1 cellular context compared by ENCODE assay signal in genomic region chr2:175181104-175181876, GRCh38.
TF ChIP-seq lines count a peak whose summit lies in the region.

TSS of gene ATP5MC3 (minus strand) at chr2:175181710. CDS start at chr2:175181393, 317 bp downstream.

TF ChIP-seq in H1, 55 proteins besides CTCF, POLR2A, EP300 and RAD21 (continued from another document):
- TF ChIP-seq ATF2 (IDR thresholded peaks at IDR 0.05; ENCODE audit: low read length): no peak
- no peak for TF ChIP-seq BRCA1 (IDR thresholded peaks at IDR 0.05; ENCODE audit: low read depth, low read length)
- TF ChIP-seq, protein P1, sequence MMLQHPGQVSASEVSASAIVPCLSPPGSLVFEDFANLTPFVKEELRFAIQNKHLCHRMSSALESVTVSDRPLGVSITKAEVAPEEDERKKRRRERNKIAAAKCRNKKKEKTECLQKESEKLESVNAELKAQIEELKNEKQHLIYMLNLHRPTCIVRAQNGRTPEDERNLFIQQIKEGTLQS (IDR thresholded peaks at IDR 0.05; ENCODE audit: insufficient read depth, low read depth, low read length): no peak
- no peak for TF ChIP-seq SUZ12 (IDR thresholded peaks at IDR 0.05; ENCODE audit: low read length)
- TF ChIP-seq GABPA (IDR thresholded peaks at IDR 0.05; ENCODE audit: borderline replicate concordance, insufficient read depth, low read length): no peak
- TF ChIP-seq RBBP5 (IDR thresholded peaks at IDR 0.05; ENCODE audit: borderline replicate concordance, low read depth, low read length): peak; percentile 65
- no peak for TF ChIP-seq BACH1 (IDR thresholded peaks at IDR 0.05; ENCODE audit: low read length)
- TF ChIP-seq GTF2F1 (IDR thresholded peaks at IDR 0.05; ENCODE audit: borderline replicate concordance, low read depth, low read length): no peak
- TF ChIP-seq MAX (IDR thresholded peaks at IDR 0.05): peak; percentile 47; the same call in 1 of the 2 replicates
- TF ChIP-seq TAF1 (IDR thresholded peaks at IDR 0.05; ENCODE audit: low read depth, low read length): peak; percentile 87
- TF ChIP-seq SP4 (IDR thresholded peaks at IDR 0.05; ENCODE audit: low read length): no peak
- TF ChIP-seq JUND (IDR thresholded peaks at IDR 0.05; ENCODE audit: low read length): no peak
- no peak for TF ChIP-seq FOSL1 (IDR thresholded peaks at IDR 0.05; ENCODE audit: insufficient read depth, low read depth, low read length)
- TF ChIP-seq NRF1 (IDR thresholded peaks at IDR 0.05; ENCODE audit: low read depth, low read length): peak; percentile 54
- no peak for TF ChIP-seq SIX5 (IDR thresholded peaks at IDR 0.05; ENCODE audit: low read depth, low read length)
- peak; percentile 93 for TF ChIP-seq TBP (IDR thresholded peaks at IDR 0.05; ENCODE audit: low read depth, low read length)
- peak; percentile 86 for TF ChIP-seq KDM4A (IDR thresholded peaks at IDR 0.05; ENCODE audit: low read depth, low read length, severe bottlenecking)
- no peak for TF ChIP-seq HDAC6 (IDR thresholded peaks at IDR 0.05; ENCODE audit: low read depth, low read length)
- TF ChIP-seq E2F6 (IDR thresholded peaks at IDR 0.05): 0 out of 2 replicates have a peak, but pooled peaks have one; percentile 36
- TF ChIP-seq, protein P2, sequence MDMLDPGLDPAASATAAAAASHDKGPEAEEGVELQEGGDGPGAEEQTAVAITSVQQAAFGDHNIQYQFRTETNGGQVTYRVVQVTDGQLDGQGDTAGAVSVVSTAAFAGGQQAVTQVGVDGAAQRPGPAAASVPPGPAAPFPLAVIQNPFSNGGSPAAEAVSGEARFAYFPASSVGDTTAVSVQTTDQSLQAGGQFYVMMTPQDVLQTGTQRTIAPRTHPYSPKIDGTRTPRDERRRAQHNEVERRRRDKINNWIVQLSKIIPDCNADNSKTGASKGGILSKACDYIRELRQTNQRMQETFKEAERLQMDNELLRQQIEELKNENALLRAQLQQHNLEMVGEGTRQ (IDR thresholded peaks at IDR 0.05; ENCODE audit: low read length): no peak
- TF ChIP-seq PHF8 (conservative IDR thresholded peaks at IDR 0.05; ENCODE audit: low read depth, low read length): peak; percentile 75
- TF ChIP-seq NANOG (IDR thresholded peaks at IDR 0.05; ENCODE audit: insufficient read depth, low read depth, low read length, poor library complexity, severe bottlenecking): no peak
- no peak for TF ChIP-seq TAF7 (optimal IDR thresholded peaks at IDR 0.05; ENCODE audit: borderline replicate concordance, low read depth, low read length)
- no peak for TF ChIP-seq CBX8 (IDR thresholded peaks at IDR 0.05; ENCODE audit: borderline replicate concordance, low read depth, low read length)
- TF ChIP-seq CEBPB (IDR thresholded peaks at IDR 0.05; ENCODE audit: low read depth, low read length): peak; percentile 23; the same call in 1 of the 2 replicates
- no peak for TF ChIP-seq KDM1A (IDR thresholded peaks at IDR 0.05; ENCODE audit: borderline replicate concordance, low read length)
- TF ChIP-seq SP2 (IDR thresholded peaks at IDR 0.05; ENCODE audit: low read length): no peak
- TF ChIP-seq POU5F1 (IDR thresholded peaks at IDR 0.05; ENCODE audit: low read depth, low read length): no peak
- TF ChIP-seq RNF2 (IDR thresholded peaks at IDR 0.05; ENCODE audit: borderline replicate concordance, low read depth, low read length, missing control alignments, poor library complexity, severe bottlenecking): no peak
- TF ChIP-seq CREB1 (IDR thresholded peaks at IDR 0.05): peak; percentile 56; the same call in 1 of the 2 replicates
- TF ChIP-seq SIRT6 (IDR thresholded peaks at IDR 0.05; ENCODE audit: low read length): no peak
- TF ChIP-seq HDAC2 (IDR thresholded peaks at IDR 0.05; ENCODE audit: borderline replicate concordance in 1 of 2, low read depth in 2 of 2, low read length in 2 of 2): 0 out of 4 replicates have a peak, but pooled peaks of 1 of the 2 experiments have one; percentile 61
- TF ChIP-seq TEAD4 (IDR thresholded peaks at IDR 0.05; ENCODE audit: low read depth, low read length): no peak
- TF ChIP-seq KDM5A (IDR thresholded peaks at IDR 0.05; ENCODE audit: low read length): no peak
- TF ChIP-seq RXRA (IDR thresholded peaks at IDR 0.05; ENCODE audit: insufficient read depth, low read depth, low read length): no peak
- TF ChIP-seq POLR2AphosphoS5 (IDR thresholded peaks at IDR 0.05; ENCODE audit: low read depth, low read length): peak; percentile 86
- TF ChIP-seq, protein P3, sequence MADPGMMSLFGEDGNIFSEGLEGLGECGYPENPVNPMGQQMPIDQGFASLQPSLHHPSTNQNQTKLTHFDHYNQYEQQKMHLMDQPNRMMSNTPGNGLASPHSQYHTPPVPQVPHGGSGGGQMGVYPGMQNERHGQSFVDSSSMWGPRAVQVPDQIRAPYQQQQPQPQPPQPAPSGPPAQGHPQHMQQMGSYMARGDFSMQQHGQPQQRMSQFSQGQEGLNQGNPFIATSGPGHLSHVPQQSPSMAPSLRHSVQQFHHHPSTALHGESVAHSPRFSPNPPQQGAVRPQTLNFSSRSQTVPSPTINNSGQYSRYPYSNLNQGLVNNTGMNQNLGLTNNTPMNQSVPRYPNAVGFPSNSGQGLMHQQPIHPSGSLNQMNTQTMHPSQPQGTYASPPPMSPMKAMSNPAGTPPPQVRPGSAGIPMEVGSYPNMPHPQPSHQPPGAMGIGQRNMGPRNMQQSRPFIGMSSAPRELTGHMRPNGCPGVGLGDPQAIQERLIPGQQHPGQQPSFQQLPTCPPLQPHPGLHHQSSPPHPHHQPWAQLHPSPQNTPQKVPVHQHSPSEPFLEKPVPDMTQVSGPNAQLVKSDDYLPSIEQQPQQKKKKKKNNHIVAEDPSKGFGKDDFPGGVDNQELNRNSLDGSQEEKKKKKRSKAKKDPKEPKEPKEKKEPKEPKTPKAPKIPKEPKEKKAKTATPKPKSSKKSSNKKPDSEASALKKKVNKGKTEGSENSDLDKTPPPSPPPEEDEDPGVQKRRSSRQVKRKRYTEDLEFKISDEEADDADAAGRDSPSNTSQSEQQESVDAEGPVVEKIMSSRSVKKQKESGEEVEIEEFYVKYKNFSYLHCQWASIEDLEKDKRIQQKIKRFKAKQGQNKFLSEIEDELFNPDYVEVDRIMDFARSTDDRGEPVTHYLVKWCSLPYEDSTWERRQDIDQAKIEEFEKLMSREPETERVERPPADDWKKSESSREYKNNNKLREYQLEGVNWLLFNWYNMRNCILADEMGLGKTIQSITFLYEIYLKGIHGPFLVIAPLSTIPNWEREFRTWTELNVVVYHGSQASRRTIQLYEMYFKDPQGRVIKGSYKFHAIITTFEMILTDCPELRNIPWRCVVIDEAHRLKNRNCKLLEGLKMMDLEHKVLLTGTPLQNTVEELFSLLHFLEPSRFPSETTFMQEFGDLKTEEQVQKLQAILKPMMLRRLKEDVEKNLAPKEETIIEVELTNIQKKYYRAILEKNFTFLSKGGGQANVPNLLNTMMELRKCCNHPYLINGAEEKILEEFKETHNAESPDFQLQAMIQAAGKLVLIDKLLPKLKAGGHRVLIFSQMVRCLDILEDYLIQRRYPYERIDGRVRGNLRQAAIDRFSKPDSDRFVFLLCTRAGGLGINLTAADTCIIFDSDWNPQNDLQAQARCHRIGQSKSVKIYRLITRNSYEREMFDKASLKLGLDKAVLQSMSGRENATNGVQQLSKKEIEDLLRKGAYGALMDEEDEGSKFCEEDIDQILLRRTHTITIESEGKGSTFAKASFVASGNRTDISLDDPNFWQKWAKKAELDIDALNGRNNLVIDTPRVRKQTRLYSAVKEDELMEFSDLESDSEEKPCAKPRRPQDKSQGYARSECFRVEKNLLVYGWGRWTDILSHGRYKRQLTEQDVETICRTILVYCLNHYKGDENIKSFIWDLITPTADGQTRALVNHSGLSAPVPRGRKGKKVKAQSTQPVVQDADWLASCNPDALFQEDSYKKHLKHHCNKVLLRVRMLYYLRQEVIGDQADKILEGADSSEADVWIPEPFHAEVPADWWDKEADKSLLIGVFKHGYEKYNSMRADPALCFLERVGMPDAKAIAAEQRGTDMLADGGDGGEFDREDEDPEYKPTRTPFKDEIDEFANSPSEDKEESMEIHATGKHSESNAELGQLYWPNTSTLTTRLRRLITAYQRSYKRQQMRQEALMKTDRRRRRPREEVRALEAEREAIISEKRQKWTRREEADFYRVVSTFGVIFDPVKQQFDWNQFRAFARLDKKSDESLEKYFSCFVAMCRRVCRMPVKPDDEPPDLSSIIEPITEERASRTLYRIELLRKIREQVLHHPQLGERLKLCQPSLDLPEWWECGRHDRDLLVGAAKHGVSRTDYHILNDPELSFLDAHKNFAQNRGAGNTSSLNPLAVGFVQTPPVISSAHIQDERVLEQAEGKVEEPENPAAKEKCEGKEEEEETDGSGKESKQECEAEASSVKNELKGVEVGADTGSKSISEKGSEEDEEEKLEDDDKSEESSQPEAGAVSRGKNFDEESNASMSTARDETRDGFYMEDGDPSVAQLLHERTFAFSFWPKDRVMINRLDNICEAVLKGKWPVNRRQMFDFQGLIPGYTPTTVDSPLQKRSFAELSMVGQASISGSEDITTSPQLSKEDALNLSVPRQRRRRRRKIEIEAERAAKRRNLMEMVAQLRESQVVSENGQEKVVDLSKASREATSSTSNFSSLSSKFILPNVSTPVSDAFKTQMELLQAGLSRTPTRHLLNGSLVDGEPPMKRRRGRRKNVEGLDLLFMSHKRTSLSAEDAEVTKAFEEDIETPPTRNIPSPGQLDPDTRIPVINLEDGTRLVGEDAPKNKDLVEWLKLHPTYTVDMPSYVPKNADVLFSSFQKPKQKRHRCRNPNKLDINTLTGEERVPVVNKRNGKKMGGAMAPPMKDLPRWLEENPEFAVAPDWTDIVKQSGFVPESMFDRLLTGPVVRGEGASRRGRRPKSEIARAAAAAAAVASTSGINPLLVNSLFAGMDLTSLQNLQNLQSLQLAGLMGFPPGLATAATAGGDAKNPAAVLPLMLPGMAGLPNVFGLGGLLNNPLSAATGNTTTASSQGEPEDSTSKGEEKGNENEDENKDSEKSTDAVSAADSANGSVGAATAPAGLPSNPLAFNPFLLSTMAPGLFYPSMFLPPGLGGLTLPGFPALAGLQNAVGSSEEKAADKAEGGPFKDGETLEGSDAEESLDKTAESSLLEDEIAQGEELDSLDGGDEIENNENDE (IDR thresholded peaks at IDR 0.05; ENCODE audit: insufficient replicate concordance, low read length): no peak
- no peak for TF ChIP-seq SAP30 (IDR thresholded peaks at IDR 0.05; ENCODE audit: insufficient read depth, insufficient replicate concordance, low read length)
- no peak for TF ChIP-seq BCL11A (IDR thresholded peaks at IDR 0.05; ENCODE audit: low read depth in 2 of 2, low read length in 2 of 2)
- peak; percentile 56; the same call in 1 of the 2 replicates for TF ChIP-seq SP1 (IDR thresholded peaks at IDR 0.05; ENCODE audit: low read depth, low read length)
- TF ChIP-seq EZH2 (IDR thresholded peaks at IDR 0.05; ENCODE audit: low read depth, low read length, severe bottlenecking): no peak
- no peak for TF ChIP-seq RFX5 (IDR thresholded peaks at IDR 0.05; ENCODE audit: borderline replicate concordance, low read depth, low read length)
- no peak for TF ChIP-seq EGR1 (IDR thresholded peaks at IDR 0.05; ENCODE audit: borderline replicate concordance, low read depth, low read length)
- TF ChIP-seq SRF (IDR thresholded peaks at IDR 0.05; ENCODE audit: low read depth, low read length): no peak
- TF ChIP-seq CTBP2 (IDR thresholded peaks at IDR 0.05; ENCODE audit: borderline replicate concordance, insufficient read depth, insufficient read length, low read length): no peak
- no peak for TF ChIP-seq CHD1 (IDR thresholded peaks at IDR 0.05; ENCODE audit: low read depth, low read length)
- TF ChIP-seq YY1 (IDR thresholded peaks at IDR 0.05; ENCODE audit: low read depth, low read length): no peak
